Comparison of ENCODE assay signal across 1 cellular context in the genomic region with DNA sequence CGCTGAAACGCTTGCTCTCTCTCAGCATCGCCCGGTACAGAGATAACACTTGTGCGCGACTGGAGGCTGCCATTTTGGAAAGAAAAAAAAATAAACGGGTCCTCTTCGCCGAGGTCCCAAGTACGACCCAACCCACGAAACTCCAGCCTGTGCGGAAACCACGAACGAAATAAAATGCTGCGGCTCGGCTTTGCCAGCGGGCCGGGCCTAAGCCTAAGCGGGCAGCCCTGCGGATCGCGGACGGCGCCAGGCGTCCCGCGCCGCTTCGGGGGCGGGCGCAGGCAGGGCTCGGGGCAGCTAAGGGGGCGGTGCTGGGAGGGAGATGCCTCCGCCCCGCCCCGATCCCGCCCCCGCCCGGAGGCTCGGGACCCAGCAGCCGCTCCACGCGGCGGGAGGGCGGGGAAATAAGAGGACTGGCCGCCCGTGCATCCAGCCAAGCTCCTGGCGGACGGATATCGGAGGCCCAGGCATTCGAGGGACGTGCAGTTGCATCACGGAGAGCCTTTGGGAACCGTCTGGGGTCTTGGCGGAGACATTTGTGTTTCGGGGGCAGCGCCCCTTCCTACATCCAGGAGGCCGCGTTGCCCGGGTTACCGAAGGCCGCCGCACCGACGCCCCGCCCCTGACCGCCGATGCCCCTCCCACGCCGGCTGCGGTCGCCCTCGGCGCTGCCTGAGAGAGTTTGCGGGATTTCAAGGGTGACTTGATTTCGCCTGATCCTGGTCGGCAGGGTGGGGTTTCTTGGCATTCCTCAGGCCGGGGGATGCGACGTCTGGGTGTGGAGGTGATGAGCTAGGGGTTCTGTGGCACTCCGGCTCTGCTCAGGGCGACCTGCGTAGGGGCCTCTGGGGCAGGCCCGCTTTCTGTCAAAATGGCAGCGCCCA.
TF ChIP-seq lines count a peak whose summit lies in the region.

A gene (plus strand): TSS at position 853 of the 884 bp plus-strand sequence.
A gene (minus strand): TSS at position 290 of the 884 bp plus-strand sequence. CDS start 217 bp downstream, at position 73.

TF ChIP-seq in HepG2, 621 proteins besides CTCF, POLR2A, EP300 and RAD21 (continued from another document and continues in another):
- TF ChIP-seq ZNF33A (CRISPR knock-in tag; IDR thresholded peaks at IDR 0.05; ENCODE audit: borderline replicate concordance) (peak; percentile 94; the same call in 1 of the 2 replicates), ATF7-NPFF (CRISPR knock-in tag; IDR thresholded peaks at IDR 0.05; ENCODE audit: low read depth) (no peak), ARID2 (CRISPR knock-in tag; IDR thresholded peaks at IDR 0.05; ENCODE audit: borderline replicate concordance) (0 out of 2 replicates have a peak, but pooled peaks have one; percentile 25), FOXA3 (CRISPR knock-in tag; IDR thresholded peaks at IDR 0.05) (no peak), TCF7 (IDR thresholded peaks at IDR 0.05; ENCODE audit: low read depth) (no peak), ZNF30 (CRISPR knock-in tag; IDR thresholded peaks at IDR 0.05) (no peak), SPEN (CRISPR knock-in tag; IDR thresholded peaks at IDR 0.05; ENCODE audit: low read depth) (peak; percentile 76), POGZ (CRISPR knock-in tag; IDR thresholded peaks at IDR 0.05) (0 out of 2 replicates have a peak, but pooled peaks have one; percentile 19), PCBP1 (IDR thresholded peaks at IDR 0.05; ENCODE audit: borderline replicate concordance, low read depth, low read length) (no peak; the same call in none of the 2 replicates), ZNF549 (CRISPR knock-in tag; IDR thresholded peaks at IDR 0.05) (0 out of 2 replicates have a peak, but pooled peaks have one; percentile 48), ZNF678 (CRISPR knock-in tag; IDR thresholded peaks at IDR 0.05) (no peak), ZC3H13 (CRISPR knock-in tag; IDR thresholded peaks at IDR 0.05) (no peak), ZNF180 (CRISPR knock-in tag; IDR thresholded peaks at IDR 0.05; ENCODE audit: borderline replicate concordance, low read depth) (no peak), ZNF878 (CRISPR knock-in tag; IDR thresholded peaks at IDR 0.05) (no peak), KAT7 (CRISPR knock-in tag; IDR thresholded peaks at IDR 0.05; ENCODE audit: borderline replicate concordance) (no peak), SRSF9 (IDR thresholded peaks at IDR 0.05; ENCODE audit: borderline replicate concordance, insufficient read depth, low read depth, low read length, poor library complexity, severe bottlenecking) (no peak), HOXA9 (CRISPR knock-in tag; IDR thresholded peaks at IDR 0.05; ENCODE audit: borderline replicate concordance) (no peak), SMARCC2 (IDR thresholded peaks at IDR 0.05) (no peak), ZNF572 (CRISPR knock-in tag; IDR thresholded peaks at IDR 0.05) (peak; percentile 98), TCF12 (IDR thresholded peaks at IDR 0.05) (no peak), TCF12 (CRISPR knock-in tag; IDR thresholded peaks at IDR 0.05) (0 out of 2 replicates have a peak, but pooled peaks have one; percentile 8), SMAD9 (CRISPR knock-in tag; IDR thresholded peaks at IDR 0.05) (no peak), ZKSCAN5 (CRISPR knock-in tag; IDR thresholded peaks at IDR 0.05) (no peak), ZBTB3 (CRISPR knock-in tag; IDR thresholded peaks at IDR 0.05; ENCODE audit: borderline replicate concordance, low read depth) (no peak)
- TF ChIP-seq, protein P1, sequence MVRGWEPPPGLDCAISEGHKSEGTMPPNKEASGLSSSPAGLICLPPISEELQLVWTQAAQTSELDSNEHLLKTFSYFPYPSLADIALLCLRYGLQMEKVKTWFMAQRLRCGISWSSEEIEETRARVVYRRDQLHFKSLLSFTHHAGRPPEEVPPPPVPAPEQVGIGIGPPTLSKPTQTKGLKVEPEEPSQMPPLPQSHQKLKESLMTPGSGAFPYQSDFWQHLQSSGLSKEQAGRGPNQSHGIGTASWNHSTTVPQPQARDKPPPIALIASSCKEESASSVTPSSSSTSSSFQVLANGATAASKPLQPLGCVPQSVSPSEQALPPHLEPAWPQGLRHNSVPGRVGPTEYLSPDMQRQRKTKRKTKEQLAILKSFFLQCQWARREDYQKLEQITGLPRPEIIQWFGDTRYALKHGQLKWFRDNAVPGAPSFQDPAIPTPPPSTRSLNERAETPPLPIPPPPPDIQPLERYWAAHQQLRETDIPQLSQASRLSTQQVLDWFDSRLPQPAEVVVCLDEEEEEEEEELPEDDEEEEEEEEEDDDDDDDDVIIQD (CRISPR knock-in tag; IDR thresholded peaks at IDR 0.05; ENCODE audit: low read depth), result no peak
- TF ChIP-seq, protein P2, sequence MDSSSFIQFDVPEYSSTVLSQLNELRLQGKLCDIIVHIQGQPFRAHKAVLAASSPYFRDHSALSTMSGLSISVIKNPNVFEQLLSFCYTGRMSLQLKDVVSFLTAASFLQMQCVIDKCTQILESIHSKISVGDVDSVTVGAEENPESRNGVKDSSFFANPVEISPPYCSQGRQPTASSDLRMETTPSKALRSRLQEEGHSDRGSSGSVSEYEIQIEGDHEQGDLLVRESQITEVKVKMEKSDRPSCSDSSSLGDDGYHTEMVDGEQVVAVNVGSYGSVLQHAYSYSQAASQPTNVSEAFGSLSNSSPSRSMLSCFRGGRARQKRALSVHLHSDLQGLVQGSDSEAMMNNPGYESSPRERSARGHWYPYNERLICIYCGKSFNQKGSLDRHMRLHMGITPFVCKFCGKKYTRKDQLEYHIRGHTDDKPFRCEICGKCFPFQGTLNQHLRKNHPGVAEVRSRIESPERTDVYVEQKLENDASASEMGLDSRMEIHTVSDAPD (CRISPR knock-in tag; IDR thresholded peaks at IDR 0.05), result 0 out of 2 replicates have a peak, but pooled peaks have one; percentile 18
- TF ChIP-seq, protein P3, sequence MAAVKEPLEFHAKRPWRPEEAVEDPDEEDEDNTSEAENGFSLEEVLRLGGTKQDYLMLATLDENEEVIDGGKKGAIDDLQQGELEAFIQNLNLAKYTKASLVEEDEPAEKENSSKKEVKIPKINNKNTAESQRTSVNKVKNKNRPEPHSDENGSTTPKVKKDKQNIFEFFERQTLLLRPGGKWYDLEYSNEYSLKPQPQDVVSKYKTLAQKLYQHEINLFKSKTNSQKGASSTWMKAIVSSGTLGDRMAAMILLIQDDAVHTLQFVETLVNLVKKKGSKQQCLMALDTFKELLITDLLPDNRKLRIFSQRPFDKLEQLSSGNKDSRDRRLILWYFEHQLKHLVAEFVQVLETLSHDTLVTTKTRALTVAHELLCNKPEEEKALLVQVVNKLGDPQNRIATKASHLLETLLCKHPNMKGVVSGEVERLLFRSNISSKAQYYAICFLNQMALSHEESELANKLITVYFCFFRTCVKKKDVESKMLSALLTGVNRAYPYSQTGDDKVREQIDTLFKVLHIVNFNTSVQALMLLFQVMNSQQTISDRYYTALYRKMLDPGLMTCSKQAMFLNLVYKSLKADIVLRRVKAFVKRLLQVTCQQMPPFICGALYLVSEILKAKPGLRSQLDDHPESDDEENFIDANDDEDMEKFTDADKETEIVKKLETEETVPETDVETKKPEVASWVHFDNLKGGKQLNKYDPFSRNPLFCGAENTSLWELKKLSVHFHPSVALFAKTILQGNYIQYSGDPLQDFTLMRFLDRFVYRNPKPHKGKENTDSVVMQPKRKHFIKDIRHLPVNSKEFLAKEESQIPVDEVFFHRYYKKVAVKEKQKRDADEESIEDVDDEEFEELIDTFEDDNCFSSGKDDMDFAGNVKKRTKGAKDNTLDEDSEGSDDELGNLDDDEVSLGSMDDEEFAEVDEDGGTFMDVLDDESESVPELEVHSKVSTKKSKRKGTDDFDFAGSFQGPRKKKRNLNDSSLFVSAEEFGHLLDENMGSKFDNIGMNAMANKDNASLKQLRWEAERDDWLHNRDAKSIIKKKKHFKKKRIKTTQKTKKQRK (IDR thresholded peaks at IDR 0.05; ENCODE audit: low read length), result no peak
- TF ChIP-seq, protein P4, sequence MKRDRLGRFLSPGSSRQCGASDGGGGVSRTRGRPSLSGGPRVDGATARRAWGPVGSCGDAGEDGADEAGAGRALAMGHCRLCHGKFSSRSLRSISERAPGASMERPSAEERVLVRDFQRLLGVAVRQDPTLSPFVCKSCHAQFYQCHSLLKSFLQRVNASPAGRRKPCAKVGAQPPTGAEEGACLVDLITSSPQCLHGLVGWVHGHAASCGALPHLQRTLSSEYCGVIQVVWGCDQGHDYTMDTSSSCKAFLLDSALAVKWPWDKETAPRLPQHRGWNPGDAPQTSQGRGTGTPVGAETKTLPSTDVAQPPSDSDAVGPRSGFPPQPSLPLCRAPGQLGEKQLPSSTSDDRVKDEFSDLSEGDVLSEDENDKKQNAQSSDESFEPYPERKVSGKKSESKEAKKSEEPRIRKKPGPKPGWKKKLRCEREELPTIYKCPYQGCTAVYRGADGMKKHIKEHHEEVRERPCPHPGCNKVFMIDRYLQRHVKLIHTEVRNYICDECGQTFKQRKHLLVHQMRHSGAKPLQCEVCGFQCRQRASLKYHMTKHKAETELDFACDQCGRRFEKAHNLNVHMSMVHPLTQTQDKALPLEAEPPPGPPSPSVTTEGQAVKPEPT (CRISPR knock-in tag; IDR thresholded peaks at IDR 0.05; ENCODE audit: low read depth), result no peak
- TF ChIP-seq, protein P5, sequence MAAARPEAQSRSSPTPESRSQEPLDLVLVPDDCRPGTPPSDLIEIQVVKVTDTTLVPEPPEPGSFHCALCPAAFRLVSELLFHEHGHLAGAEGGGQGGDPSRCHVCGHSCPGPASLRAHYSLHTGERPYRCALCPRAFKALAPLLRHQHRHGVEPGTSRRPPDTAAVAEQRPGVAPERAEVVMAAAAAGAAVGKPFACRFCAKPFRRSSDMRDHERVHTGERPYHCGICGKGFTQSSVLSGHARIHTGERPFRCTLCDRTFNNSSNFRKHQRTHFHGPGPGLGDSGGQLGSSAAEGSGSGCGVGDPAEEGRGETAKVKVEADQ (CRISPR knock-in tag; IDR thresholded peaks at IDR 0.05; ENCODE audit: borderline replicate concordance), result peak; percentile 51; the same call in 1 of the 2 replicates
- TF ChIP-seq, protein P6, sequence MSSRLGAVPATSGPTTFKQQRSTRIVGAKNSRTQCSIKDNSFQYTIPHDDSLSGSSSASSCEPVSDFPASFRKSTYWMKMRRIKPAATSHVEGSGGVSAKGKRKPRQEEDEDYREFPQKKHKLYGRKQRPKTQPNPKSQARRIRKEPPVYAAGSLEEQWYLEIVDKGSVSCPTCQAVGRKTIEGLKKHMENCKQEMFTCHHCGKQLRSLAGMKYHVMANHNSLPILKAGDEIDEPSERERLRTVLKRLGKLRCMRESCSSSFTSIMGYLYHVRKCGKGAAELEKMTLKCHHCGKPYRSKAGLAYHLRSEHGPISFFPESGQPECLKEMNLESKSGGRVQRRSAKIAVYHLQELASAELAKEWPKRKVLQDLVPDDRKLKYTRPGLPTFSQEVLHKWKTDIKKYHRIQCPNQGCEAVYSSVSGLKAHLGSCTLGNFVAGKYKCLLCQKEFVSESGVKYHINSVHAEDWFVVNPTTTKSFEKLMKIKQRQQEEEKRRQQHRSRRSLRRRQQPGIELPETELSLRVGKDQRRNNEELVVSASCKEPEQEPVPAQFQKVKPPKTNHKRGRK (CRISPR knock-in tag; IDR thresholded peaks at IDR 0.05), result no peak
- TF ChIP-seq, protein P7, sequence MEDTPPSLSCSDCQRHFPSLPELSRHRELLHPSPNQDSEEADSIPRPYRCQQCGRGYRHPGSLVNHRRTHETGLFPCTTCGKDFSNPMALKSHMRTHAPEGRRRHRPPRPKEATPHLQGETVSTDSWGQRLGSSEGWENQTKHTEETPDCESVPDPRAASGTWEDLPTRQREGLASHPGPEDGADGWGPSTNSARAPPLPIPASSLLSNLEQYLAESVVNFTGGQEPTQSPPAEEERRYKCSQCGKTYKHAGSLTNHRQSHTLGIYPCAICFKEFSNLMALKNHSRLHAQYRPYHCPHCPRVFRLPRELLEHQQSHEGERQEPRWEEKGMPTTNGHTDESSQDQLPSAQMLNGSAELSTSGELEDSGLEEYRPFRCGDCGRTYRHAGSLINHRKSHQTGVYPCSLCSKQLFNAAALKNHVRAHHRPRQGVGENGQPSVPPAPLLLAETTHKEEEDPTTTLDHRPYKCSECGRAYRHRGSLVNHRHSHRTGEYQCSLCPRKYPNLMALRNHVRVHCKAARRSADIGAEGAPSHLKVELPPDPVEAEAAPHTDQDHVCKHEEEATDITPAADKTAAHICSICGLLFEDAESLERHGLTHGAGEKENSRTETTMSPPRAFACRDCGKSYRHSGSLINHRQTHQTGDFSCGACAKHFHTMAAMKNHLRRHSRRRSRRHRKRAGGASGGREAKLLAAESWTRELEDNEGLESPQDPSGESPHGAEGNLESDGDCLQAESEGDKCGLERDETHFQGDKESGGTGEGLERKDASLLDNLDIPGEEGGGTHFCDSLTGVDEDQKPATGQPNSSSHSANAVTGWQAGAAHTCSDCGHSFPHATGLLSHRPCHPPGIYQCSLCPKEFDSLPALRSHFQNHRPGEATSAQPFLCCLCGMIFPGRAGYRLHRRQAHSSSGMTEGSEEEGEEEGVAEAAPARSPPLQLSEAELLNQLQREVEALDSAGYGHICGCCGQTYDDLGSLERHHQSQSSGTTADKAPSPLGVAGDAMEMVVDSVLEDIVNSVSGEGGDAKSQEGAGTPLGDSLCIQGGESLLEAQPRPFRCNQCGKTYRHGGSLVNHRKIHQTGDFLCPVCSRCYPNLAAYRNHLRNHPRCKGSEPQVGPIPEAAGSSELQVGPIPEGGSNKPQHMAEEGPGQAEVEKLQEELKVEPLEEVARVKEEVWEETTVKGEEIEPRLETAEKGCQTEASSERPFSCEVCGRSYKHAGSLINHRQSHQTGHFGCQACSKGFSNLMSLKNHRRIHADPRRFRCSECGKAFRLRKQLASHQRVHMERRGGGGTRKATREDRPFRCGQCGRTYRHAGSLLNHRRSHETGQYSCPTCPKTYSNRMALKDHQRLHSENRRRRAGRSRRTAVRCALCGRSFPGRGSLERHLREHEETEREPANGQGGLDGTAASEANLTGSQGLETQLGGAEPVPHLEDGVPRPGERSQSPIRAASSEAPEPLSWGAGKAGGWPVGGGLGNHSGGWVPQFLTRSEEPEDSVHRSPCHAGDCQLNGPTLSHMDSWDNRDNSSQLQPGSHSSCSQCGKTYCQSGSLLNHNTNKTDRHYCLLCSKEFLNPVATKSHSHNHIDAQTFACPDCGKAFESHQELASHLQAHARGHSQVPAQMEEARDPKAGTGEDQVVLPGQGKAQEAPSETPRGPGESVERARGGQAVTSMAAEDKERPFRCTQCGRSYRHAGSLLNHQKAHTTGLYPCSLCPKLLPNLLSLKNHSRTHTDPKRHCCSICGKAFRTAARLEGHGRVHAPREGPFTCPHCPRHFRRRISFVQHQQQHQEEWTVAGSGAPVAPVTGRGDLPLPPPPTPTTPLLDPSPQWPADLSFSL (CRISPR knock-in tag; IDR thresholded peaks at IDR 0.05), result no peak; the same call in 1 of the 2 replicates
